Comparison of ENCODE assay signal across 1 cellular context in the genomic region with DNA sequence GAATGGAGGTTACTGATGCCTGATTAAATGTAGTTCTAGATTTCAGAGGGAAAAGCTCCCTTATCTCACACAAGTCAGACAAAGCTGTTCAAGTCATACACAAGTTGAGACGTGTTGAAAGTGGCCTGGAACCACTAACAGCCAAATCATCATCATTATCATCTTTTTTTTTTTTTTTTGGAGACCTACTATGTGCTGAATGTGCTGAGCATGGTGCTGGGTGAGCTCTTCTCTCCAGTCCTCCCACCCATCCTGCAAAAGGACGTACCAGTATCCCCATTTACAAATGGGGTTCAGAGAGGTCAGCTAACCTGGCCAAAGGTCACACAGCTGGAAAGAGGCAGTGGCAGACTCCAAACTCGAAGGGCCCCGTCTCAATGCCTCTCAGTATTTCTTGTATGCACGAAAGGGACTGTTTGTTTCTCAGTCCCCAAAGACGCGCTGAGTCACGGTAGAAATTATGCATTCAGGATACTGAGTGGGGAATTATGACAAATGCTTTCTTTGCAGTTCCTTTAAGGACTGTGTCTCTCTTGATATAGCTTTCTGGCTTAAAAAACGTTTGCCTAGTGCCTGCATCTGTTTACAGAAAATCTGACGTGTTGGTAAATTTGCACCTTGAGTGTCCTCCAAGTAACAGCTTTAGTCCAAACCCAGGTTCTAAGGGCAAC.
TF ChIP-seq lines count a peak whose summit lies in the region.

No MANE protein-coding gene starts in this region.

TF ChIP-seq in WTC11, 78 proteins besides CTCF, POLR2A, EP300 and RAD21 (continued from another document):
- TF ChIP-seq, protein P1, sequence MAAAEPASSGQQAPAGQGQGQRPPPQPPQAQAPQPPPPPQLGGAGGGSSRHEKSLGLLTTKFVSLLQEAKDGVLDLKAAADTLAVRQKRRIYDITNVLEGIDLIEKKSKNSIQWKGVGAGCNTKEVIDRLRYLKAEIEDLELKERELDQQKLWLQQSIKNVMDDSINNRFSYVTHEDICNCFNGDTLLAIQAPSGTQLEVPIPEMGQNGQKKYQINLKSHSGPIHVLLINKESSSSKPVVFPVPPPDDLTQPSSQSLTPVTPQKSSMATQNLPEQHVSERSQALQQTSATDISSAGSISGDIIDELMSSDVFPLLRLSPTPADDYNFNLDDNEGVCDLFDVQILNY (CRISPR knock-in tag; IDR thresholded peaks at IDR 0.05), result no peak
- TF ChIP-seq MXD4 (CRISPR knock-in tag; IDR thresholded peaks at IDR 0.05; ENCODE audit: borderline replicate concordance) (no peak), ELF4 (CRISPR knock-in tag; IDR thresholded peaks at IDR 0.05; ENCODE audit: low read depth) (no peak), ZBTB21 (CRISPR knock-in tag; IDR thresholded peaks at IDR 0.05; ENCODE audit: borderline replicate concordance) (no peak), ZNF121 (CRISPR knock-in tag; IDR thresholded peaks at IDR 0.05) (no peak), JAZF1 (CRISPR knock-in tag; IDR thresholded peaks at IDR 0.05) (no peak), ZNF423 (CRISPR knock-in tag; IDR thresholded peaks at IDR 0.05) (no peak), NFYB (CRISPR knock-in tag; conservative IDR thresholded peaks at IDR 0.05; ENCODE audit: low read depth) (no peak), ZNF219 (CRISPR knock-in tag; IDR thresholded peaks at IDR 0.05; ENCODE audit: borderline replicate concordance) (no peak)
- TF ChIP-seq, protein P2, sequence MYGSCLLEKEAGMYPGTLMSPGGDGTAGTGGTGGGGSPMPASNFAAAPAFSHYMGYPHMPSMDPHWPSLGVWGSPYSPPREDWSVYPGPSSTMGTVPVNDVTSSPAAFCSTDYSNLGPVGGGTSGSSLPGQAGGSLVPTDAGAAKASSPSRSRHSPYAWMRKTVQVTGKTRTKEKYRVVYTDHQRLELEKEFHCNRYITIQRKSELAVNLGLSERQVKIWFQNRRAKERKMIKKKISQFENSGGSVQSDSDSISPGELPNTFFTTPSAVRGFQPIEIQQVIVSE (CRISPR knock-in tag; IDR thresholded peaks at IDR 0.05; ENCODE audit: borderline replicate concordance), result no peak
- TF ChIP-seq, protein P3, sequence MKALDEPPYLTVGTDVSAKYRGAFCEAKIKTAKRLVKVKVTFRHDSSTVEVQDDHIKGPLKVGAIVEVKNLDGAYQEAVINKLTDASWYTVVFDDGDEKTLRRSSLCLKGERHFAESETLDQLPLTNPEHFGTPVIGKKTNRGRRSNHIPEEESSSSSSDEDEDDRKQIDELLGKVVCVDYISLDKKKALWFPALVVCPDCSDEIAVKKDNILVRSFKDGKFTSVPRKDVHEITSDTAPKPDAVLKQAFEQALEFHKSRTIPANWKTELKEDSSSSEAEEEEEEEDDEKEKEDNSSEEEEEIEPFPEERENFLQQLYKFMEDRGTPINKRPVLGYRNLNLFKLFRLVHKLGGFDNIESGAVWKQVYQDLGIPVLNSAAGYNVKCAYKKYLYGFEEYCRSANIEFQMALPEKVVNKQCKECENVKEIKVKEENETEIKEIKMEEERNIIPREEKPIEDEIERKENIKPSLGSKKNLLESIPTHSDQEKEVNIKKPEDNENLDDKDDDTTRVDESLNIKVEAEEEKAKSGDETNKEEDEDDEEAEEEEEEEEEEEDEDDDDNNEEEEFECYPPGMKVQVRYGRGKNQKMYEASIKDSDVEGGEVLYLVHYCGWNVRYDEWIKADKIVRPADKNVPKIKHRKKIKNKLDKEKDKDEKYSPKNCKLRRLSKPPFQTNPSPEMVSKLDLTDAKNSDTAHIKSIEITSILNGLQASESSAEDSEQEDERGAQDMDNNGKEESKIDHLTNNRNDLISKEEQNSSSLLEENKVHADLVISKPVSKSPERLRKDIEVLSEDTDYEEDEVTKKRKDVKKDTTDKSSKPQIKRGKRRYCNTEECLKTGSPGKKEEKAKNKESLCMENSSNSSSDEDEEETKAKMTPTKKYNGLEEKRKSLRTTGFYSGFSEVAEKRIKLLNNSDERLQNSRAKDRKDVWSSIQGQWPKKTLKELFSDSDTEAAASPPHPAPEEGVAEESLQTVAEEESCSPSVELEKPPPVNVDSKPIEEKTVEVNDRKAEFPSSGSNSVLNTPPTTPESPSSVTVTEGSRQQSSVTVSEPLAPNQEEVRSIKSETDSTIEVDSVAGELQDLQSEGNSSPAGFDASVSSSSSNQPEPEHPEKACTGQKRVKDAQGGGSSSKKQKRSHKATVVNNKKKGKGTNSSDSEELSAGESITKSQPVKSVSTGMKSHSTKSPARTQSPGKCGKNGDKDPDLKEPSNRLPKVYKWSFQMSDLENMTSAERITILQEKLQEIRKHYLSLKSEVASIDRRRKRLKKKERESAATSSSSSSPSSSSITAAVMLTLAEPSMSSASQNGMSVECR (CRISPR knock-in tag; IDR thresholded peaks at IDR 0.05; ENCODE audit: borderline replicate concordance), result no peak
- TF ChIP-seq, protein P4, sequence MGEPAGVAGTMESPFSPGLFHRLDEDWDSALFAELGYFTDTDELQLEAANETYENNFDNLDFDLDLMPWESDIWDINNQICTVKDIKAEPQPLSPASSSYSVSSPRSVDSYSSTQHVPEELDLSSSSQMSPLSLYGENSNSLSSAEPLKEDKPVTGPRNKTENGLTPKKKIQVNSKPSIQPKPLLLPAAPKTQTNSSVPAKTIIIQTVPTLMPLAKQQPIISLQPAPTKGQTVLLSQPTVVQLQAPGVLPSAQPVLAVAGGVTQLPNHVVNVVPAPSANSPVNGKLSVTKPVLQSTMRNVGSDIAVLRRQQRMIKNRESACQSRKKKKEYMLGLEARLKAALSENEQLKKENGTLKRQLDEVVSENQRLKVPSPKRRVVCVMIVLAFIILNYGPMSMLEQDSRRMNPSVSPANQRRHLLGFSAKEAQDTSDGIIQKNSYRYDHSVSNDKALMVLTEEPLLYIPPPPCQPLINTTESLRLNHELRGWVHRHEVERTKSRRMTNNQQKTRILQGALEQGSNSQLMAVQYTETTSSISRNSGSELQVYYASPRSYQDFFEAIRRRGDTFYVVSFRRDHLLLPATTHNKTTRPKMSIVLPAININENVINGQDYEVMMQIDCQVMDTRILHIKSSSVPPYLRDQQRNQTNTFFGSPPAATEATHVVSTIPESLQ (CRISPR knock-in tag; IDR thresholded peaks at IDR 0.05), result no peak
